ENCODE assay signal across 17 cellular contexts in the genomic region with DNA sequence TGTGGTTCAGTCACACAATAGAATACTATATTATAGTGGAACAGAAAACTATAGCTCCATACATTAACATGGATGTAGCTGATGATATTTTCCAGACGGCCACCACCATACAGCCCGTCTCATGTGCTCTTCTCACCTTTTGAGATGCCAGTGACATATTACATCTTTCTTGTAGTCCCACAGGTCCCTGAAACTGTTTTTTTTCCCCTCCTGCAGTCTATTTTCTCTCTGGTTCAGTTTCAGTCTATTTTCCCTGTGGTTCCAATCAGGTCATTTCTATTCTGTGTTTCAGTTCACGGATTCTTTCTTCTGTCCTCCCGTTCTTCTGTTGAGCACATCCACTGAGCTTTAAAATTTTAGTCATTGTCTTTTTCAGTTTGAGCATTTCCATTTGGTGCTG.
DNase-seq lines count a peak whose midpoint lies in the region; ATAC-seq and TF ChIP-seq lines count a peak whose summit lies in the region.
"Had no signal": no experiment of that assay in that cellular context is flagged by ENCODE, and none has a peak within 500 bp of the region (broad histone marks: within the 10 kb centered on the region; RNA-seq: fewer than 3 reads in every experiment).

No MANE protein-coding gene starts in this region.

- ATAC-seq in GM19397 (IDR thresholded peaks at IDR 0.05; ENCODE audit: unreplicated experiment) (peak; percentile 35), HG02798 (IDR thresholded peaks at IDR 0.05; ENCODE audit: poor library complexity, unreplicated experiment) (peak; percentile 55), HG03558 (IDR thresholded peaks at IDR 0.05; ENCODE audit: extremely low read depth, unreplicated experiment) (peak; percentile 37)
- ATAC-seq: A549 had no signal

- TF ChIP-seq CTCF in GM10248 (IDR thresholded peaks at IDR 0.05; ENCODE audit: control extremely low read depth, extremely low read depth, low read depth, missing control alignments) (no peak), uterus (IDR thresholded peaks at IDR 0.05) (no peak)

- H3K27ac ChIP-seq in uterus = no peak overlapping the region
- H3K27ac ChIP-seq: A549, ovary, upper lobe of left lung had no signal

- CTCF ChIA-PET in GM10248 (lab: Yijun Ruan, JAX) = interaction anchor here (0.6 to 1.4 kb wide), 5 partner anchors 9 to 108 kb away, joined by 3 to 11 read pairs (median 4); a partner anchor contains a TSS

- H3K9me3 ChIP-seq in uterus = no peaks in the 10 kb centered on the region
- H3K9me3 ChIP-seq: A549, ovary, upper lobe of left lung had no signal

- TF ChIP-seq POLR2A in uterus (IDR thresholded peaks at IDR 0.05) = no peak

- no peaks in the 10 kb centered on the region for H3K4me1 ChIP-seq in uterus
- H3K4me1 ChIP-seq: A549, upper lobe of left lung had no signal

- H3K27me3 ChIP-seq in uterus = no peaks in the 10 kb centered on the region
- H3K27me3 ChIP-seq: ovary, upper lobe of left lung had no signal

- intact Hi-C loops in uterus (cut with DNase I; ENCODE audit: low total_unique reads) = no loop called here

- POLR2A ChIA-PET in GM10248 (lab: Yijun Ruan, JAX) = interaction anchor here (0.7 to 0.8 kb wide), 2 partner anchors 10 to 52 kb away, joined by 4 read pairs; no protein-coding TSS in a partner anchor

- H3K36me3 ChIP-seq in uterus = no peaks in the 10 kb centered on the region
- H3K36me3 ChIP-seq: ovary, upper lobe of left lung had no signal

- peak; percentile 50 for DNase-seq in GM10248 (ENCODE audit: extremely low spot score)
- DNase-seq in GM03348 (ENCODE audit: low spot score) = no peak
- no peak for DNase-seq in NOMO-1 treated with DMSO at 0.1 percent for 48 hours (lab: John Stamatoyannopoulos, UW; ENCODE audit: unreplicated experiment)
- DNase-seq in NCI-H2081 (lab: John Stamatoyannopoulos, UW) = no peak
- DNase-seq in uterus = no peak
- DNase-seq: activated gamma-delta T cell; CD4-positive, alpha-beta T cell; EL; NCI-H1048; NCI-H2227 treated with DMSO at 0.1 percent for 48 hours; ovary; stimulated activated naive CD4-positive, alpha-beta T cell treated with Interleukin-2 at 50 U/mL for 16 hours; upper lobe of left lung had no signal

- no peak overlapping the region for H3K4me3 ChIP-seq in uterus
- H3K4me3 ChIP-seq: A549, ovary, upper lobe of left lung had no signal
